25 cellular contexts compared by ENCODE assay signal in genomic region chr20:33229843-33230242, GRCh38. TPM values are rescaled to one million over a fixed set of nuclear protein-coding genes. Genes with fewer than 3 reads are reported as not detected.
DNase-seq lines count a peak whose midpoint lies in the region; ATAC-seq and TF ChIP-seq lines count a peak whose summit lies in the region.
"Had no signal": no experiment of that assay in that cellular context is flagged by ENCODE, and none has a peak within 500 bp of the region (broad histone marks: within the 10 kb centered on the region; RNA-seq: fewer than 3 reads in every experiment).

No MANE protein-coding gene starts in this region.

- in situ Hi-C loops in transverse colon (cut with MboI; ENCODE audit: low pct_ligation_motif_present in 1 of 4, low pct_unique_long_range_greater_than_20kb in 1 of 4, low sequenced_read_pairs in 3 of 4) = no loop called here

- H3K4me3 ChIP-seq in gastroesophageal sphincter = no peak overlapping the region
- H3K4me3 ChIP-seq in transverse colon = no peak overlapping the region
- H3K4me3 ChIP-seq: GM12878, testis had no signal

- TF ChIP-seq CTCF in gastroesophageal sphincter (IDR thresholded peaks at IDR 0.05) (no peak), transverse colon (IDR thresholded peaks at IDR 0.05) (no peak)

- intact Hi-C loops in transverse colon (cut with DNase I; ENCODE audit: low total_unique reads) = no loop called here

- H3K9me3 Mint-ChIP-seq in activated CD8-positive, alpha-beta memory T cell treated with anti-CD3 and anti-CD28 coated beads, Interleukin-2, amount 10 ng/mL, durations not matched to agents 7 days and 5 days (ENCODE audit: low read depth) = no peaks in the 10 kb centered on the region
- no peaks in the 10 kb centered on the region for H3K9me3 Mint-ChIP-seq in T-helper 1 cell treated with Interleukin-12 subunit alpha and Interleukin-12 subunit beta and Interleukin-4 antibody, amounts not matched to agents 30 μg/mL and 1 μg/mL, for 36 hours
- H3K9me3 Mint-ChIP-seq: CD4-positive, alpha-beta T cell had no signal

- CTCF ChIA-PET in activated CD8-positive, alpha-beta memory T cell treated with anti-CD3 and anti-CD28 coated beads, Interleukin-2, amount 10 ng/mL, durations not matched to agents 7 days and 5 days (lab: Charles Lee) = no interaction called here

- H3K27ac ChIP-seq in gastroesophageal sphincter (no peak overlapping the region), transverse colon (no peak overlapping the region)
- H3K27ac ChIP-seq: testis had no signal

- no peaks in the 10 kb centered on the region for H3K36me3 Mint-ChIP-seq in activated CD8-positive, alpha-beta memory T cell treated with anti-CD3 and anti-CD28 coated beads, Interleukin-2, amount 10 ng/mL, durations not matched to agents 7 days and 5 days
- H3K36me3 Mint-ChIP-seq in T-helper 1 cell treated with Interleukin-12 subunit alpha and Interleukin-12 subunit beta and Interleukin-4 antibody, amounts not matched to agents 30 μg/mL and 1 μg/mL, for 36 hours (ENCODE audit: low read depth) = no peaks in the 10 kb centered on the region

- no peak for TF ChIP-seq EP300 in gastroesophageal sphincter (IDR thresholded peaks at IDR 0.05)
- no peak for TF ChIP-seq EP300 in transverse colon (IDR thresholded peaks at IDR 0.05; ENCODE audit: low read depth)

- H3K9me3 ChIP-seq in gastroesophageal sphincter = no peaks in the 10 kb centered on the region
- no peaks in the 10 kb centered on the region for H3K9me3 ChIP-seq in transverse colon
- H3K9me3 ChIP-seq: testis had no signal

- peaks cover 18% of the 10 kb centered on the region for H3K27me3 Mint-ChIP-seq in activated CD8-positive, alpha-beta memory T cell treated with anti-CD3 and anti-CD28 coated beads, Interleukin-2, amount 10 ng/mL, durations not matched to agents 7 days and 5 days
- no peaks in the 10 kb centered on the region for H3K27me3 Mint-ChIP-seq in T-helper 1 cell treated with Interleukin-12 subunit alpha and Interleukin-12 subunit beta and Interleukin-4 antibody, amounts not matched to agents 30 μg/mL and 1 μg/mL, for 36 hours (ENCODE audit: low read depth)

- no peak overlapping the region for H3K4me3 Mint-ChIP-seq in activated CD8-positive, alpha-beta memory T cell treated with anti-CD3 and anti-CD28 coated beads, Interleukin-2, amount 10 ng/mL, durations not matched to agents 7 days and 5 days
- no peak overlapping the region for H3K4me3 Mint-ChIP-seq in T-helper 1 cell treated with Interleukin-12 subunit alpha and Interleukin-12 subunit beta and Interleukin-4 antibody, amounts not matched to agents 30 μg/mL and 1 μg/mL, for 36 hours
- H3K4me3 Mint-ChIP-seq: CD4-positive, alpha-beta T cell had no signal

- H3K27ac Mint-ChIP-seq in activated CD8-positive, alpha-beta memory T cell treated with anti-CD3 and anti-CD28 coated beads, Interleukin-2, amount 10 ng/mL, durations not matched to agents 7 days and 5 days = peak overlapping the region; percentile 82
- peak overlapping the region; percentile 16 for H3K27ac Mint-ChIP-seq in T-helper 1 cell treated with Interleukin-12 subunit alpha and Interleukin-12 subunit beta and Interleukin-4 antibody, amounts not matched to agents 30 μg/mL and 1 μg/mL, for 36 hours
- H3K27ac Mint-ChIP-seq: CD4-positive, alpha-beta T cell had no signal

- H3K4me1 ChIP-seq in gastroesophageal sphincter = no peaks in the 10 kb centered on the region
- H3K4me1 ChIP-seq in transverse colon = no peaks in the 10 kb centered on the region
- H3K4me1 ChIP-seq: testis had no signal

- peak; percentile 86 for ATAC-seq in activated CD8-positive, alpha-beta memory T cell treated with anti-CD3 and anti-CD28 coated beads, Interleukin-2, amount 10 ng/mL, durations not matched to agents 7 days and 5 days
- ATAC-seq in gastroesophageal sphincter = no peak
- ATAC-seq: esophagus mucosa, GM12878, left lobe of liver, SK-N-SH treated with all-trans-retinoic acid at 6 μM for 48 hours had no signal

- H3K27me3 ChIP-seq in gastroesophageal sphincter = peaks cover 68% of the 10 kb centered on the region
- H3K27me3 ChIP-seq in transverse colon = peaks cover 22% of the 10 kb centered on the region
- H3K27me3 ChIP-seq: testis had no signal

- WGBS in gastroesophageal sphincter (ENCODE audit: low coverage in 1 of 2), 2 donors = 36 to 73% methylated on average over 2 of the region's 6 CpGs
- WGBS in transverse colon (ENCODE audit: low coverage in 1 of 2), 2 donors = 39 to 67% methylated on average over 1 to 6 of the region's 6 CpGs

- no peak for TF ChIP-seq POLR2A in gastroesophageal sphincter (IDR thresholded peaks at IDR 0.05)
- TF ChIP-seq POLR2A in transverse colon (IDR thresholded peaks at IDR 0.05) = no peak

- peak; percentile 81 for DNase-seq in activated CD8-positive, alpha-beta memory T cell treated with anti-CD3 and anti-CD28 coated beads, Interleukin-2, amount 10 ng/mL, durations not matched to agents 7 days and 5 days
- no peak for DNase-seq in activated CD8-positive, alpha-beta memory T cell treated with anti-CD3 and anti-CD28 coated beads, Interleukin-2, amount 50 U/mL, for 48 hours
- DNase-seq in KG1 (lab: John Stamatoyannopoulos, UW) = peak; percentile 65
- peak; percentile 27 for DNase-seq in stimulated activated CD8-positive, alpha-beta memory T cell treated with anti-CD3 and anti-CD28 coated beads, Interleukin-4, amount 100 ng/mL, for 48 hours
- DNase-seq in SKM-1 treated with dmso at 0.1 percent for 144 hours (lab: John Stamatoyannopoulos, UW; ENCODE audit: unreplicated experiment) = no peak
- no peak for DNase-seq in transverse colon
- DNase-seq: activated CD8-positive, alpha-beta memory T cell treated with anti-CD3 and anti-CD28 coated beads for 24 hours; CD4-positive, alpha-beta T cell; effector CD8-positive, alpha-beta T cell; GOT3; NCI-H1436 treated with DMSO at 0.1 percent for 48 hours; NCI-H748 treated with DMSO at 0.1 percent for 48 hours; testis had no signal

- H3K36me3 ChIP-seq in gastroesophageal sphincter (no peaks in the 10 kb centered on the region), transverse colon (no peaks in the 10 kb centered on the region)

- peaks cover 32% of the 10 kb centered on the region for H3K4me1 Mint-ChIP-seq in activated CD8-positive, alpha-beta memory T cell treated with anti-CD3 and anti-CD28 coated beads, Interleukin-2, amount 10 ng/mL, durations not matched to agents 7 days and 5 days
- H3K4me1 Mint-ChIP-seq in T-helper 1 cell treated with Interleukin-12 subunit alpha and Interleukin-12 subunit beta and Interleukin-4 antibody, amounts not matched to agents 30 μg/mL and 1 μg/mL, for 36 hours (ENCODE audit: low read depth) = peaks cover 22% of the 10 kb centered on the region

RNA-seq across cellular contexts. Expression of gene BPIFA1, which starts 6.0 kb away (rescaled TPM):
- not detected for total RNA-seq in activated CD8-positive, alpha-beta memory T cell treated with anti-CD3 and anti-CD28 coated beads, Interleukin-2, amount 10 ng/mL, durations not matched to agents 7 days and 5 days
- total RNA-seq in gastroesophageal sphincter (not detected), transverse colon (not detected)
- total RNA-seq: astrocyte; CD4-positive, alpha-beta T cell; esophagus mucosa; glomerular endothelial cell; GM12878; HT-29; left lobe of liver; LHCN-M2; mononuclear cell; RPMI7951; testis had no signal

RNA-seq across cellular contexts. Expression of gene BPIFA3, which starts 12.7 kb away (rescaled TPM):
- not detected for total RNA-seq in activated CD8-positive, alpha-beta memory T cell treated with anti-CD3 and anti-CD28 coated beads, Interleukin-2, amount 10 ng/mL, durations not matched to agents 7 days and 5 days
- not detected for total RNA-seq in gastroesophageal sphincter
- not detected for total RNA-seq in transverse colon
- total RNA-seq: astrocyte; CD4-positive, alpha-beta T cell; esophagus mucosa; glomerular endothelial cell; GM12878; HT-29; left lobe of liver; LHCN-M2; mononuclear cell; RPMI7951 had no signal

RNA-seq across cellular contexts. Expression of gene BPIFB1, which starts 53.2 kb away (rescaled TPM):
- not detected for total RNA-seq in activated CD8-positive, alpha-beta memory T cell treated with anti-CD3 and anti-CD28 coated beads, Interleukin-2, amount 10 ng/mL, durations not matched to agents 7 days and 5 days
- total RNA-seq in gastroesophageal sphincter (100 to 1,000 TPM in 1 of 4 donors, under 1 TPM in 1, not detected in 2; 0.58 to 128 TPM), transverse colon (not detected)
- total RNA-seq: astrocyte; CD4-positive, alpha-beta T cell; glomerular endothelial cell; HT-29; LHCN-M2; mononuclear cell; RPMI7951 had no signal

Comparison
In these comparisons a context has a peak if more than half of its experiments do, and no peak if none do; other contexts are left out.
1. DNase-seq: peak in activated CD8-positive, alpha-beta memory T cell treated with anti-CD3 and anti-CD28 coated beads, Interleukin-2, amount 10 ng/mL, durations not matched to agents 7 days and 5 days (single experiment), KG1 (single experiment) and stimulated activated CD8-positive, alpha-beta memory T cell treated with anti-CD3 and anti-CD28 coated beads, Interleukin-4, amount 100 ng/mL, for 48 hours (single experiment); none in activated CD8-positive, alpha-beta memory T cell treated with anti-CD3 and anti-CD28 coated beads, Interleukin-2, amount 50 U/mL, for 48 hours (single experiment), SKM-1 treated with dmso at 0.1 percent for 144 hours (single experiment) and transverse colon (single experiment).